ENCODE assay signal across 25 cellular contexts in genomic region chr19:5910638-5910907, GRCh38. TPM values are rescaled to one million over a fixed set of nuclear protein-coding genes. Genes with fewer than 3 reads are reported as not detected.
DNase-seq lines count a peak whose midpoint lies in the region; ATAC-seq and TF ChIP-seq lines count a peak whose summit lies in the region.
"Had no signal": no experiment of that assay in that cellular context is flagged by ENCODE, and none has a peak within 500 bp of the region (broad histone marks: within the 10 kb centered on the region; RNA-seq: fewer than 3 reads in every experiment).

No MANE protein-coding gene starts in this region.

- H3K27ac ChIP-seq in breast epithelium (peak overlapping the region; percentile 36 to 37), mammary epithelial cell (ENCODE audit: insufficient read depth, low read depth, low read length) (no peak overlapping the region), endodermal cell (ENCODE audit: low read depth, low read length) (peak overlapping the region; percentile 81), trophoblast cell (ENCODE audit: low read depth, low read length) (peak overlapping the region; percentile 75), tibial nerve (peak overlapping the region; percentile 61 to 95 (median 80))
- H3K27ac ChIP-seq: GM23248, KMS-11 had no signal

- CTCF ChIA-PET in mammary epithelial cell (lab: Charles Lee; ENCODE audit: low non-redundant PET), result no interaction called here

- peak overlapping the region; percentile 63 for H4K8ac ChIP-seq in trophoblast cell (ENCODE audit: low read depth, low read length)

- ATAC-seq in HG03439 (IDR thresholded peaks at IDR 0.05; ENCODE audit: unreplicated experiment) (no peak), HG03280 (IDR thresholded peaks at IDR 0.05; ENCODE audit: unreplicated experiment) (no peak), HG03354 (IDR thresholded peaks at IDR 0.05; ENCODE audit: poor library complexity, severe bottlenecking, unreplicated experiment) (no peak)

- peak overlapping the region; percentile 52 for H2BK5ac ChIP-seq in trophoblast cell (ENCODE audit: low read depth, low read length, poor library complexity)

- DNase-seq in breast epithelium (ENCODE audit: low spot score in 2 of 2) (no peak), mammary epithelial cell (no peak), endodermal cell (no peak), trophoblast cell (no peak), tibial nerve (ENCODE audit: low spot score in 2 of 2) (no peak)
- DNase-seq: 8988T; ACHN; BE2C; CD8-positive, alpha-beta memory T cell; DMS79 treated with DMSO at 0.1 percent for 48 hours; GF-D8; GM23248; H7; MM.1S; NCI-H2029; NCI-H446 treated with DMSO at 0.1 percent for 48 hours; RPMI8226; SHP77 treated with DMSO at 0.1 percent for 48 hours had no signal

- H3K27me3 Mint-ChIP-seq in endodermal cell (ENCODE audit: insufficient read depth), result no peaks in the 10 kb centered on the region
- H3K27me3 Mint-ChIP-seq: CD8-positive, alpha-beta memory T cell; IgD-negative memory B cell had no signal

- peak overlapping the region; percentile 40 for H3K18ac ChIP-seq in trophoblast cell (ENCODE audit: low read length)

- TF ChIP-seq EP300 in tibial nerve (IDR thresholded peaks at IDR 0.05), result no peak

- dilution Hi-C loops in mammary epithelial cell (cut with HindIII; ENCODE audit: low sequenced_read_pairs), result no loop called here

- no peaks in the 10 kb centered on the region for H3K9me3 Mint-ChIP-seq in endodermal cell
- H3K9me3 Mint-ChIP-seq: CD14-positive monocyte; CD8-positive, alpha-beta memory T cell; IgD-negative memory B cell had no signal

- H4K12ac ChIP-seq in trophoblast cell (ENCODE audit: low read depth, low read length), result no peak overlapping the region

- H3K14ac ChIP-seq in trophoblast cell (ENCODE audit: low read length), result no peak overlapping the region

- no peak overlapping the region for H3K4ac ChIP-seq in trophoblast cell (ENCODE audit: low read depth, low read length)

- H3K4me1 Mint-ChIP-seq in endodermal cell, result no peaks in the 10 kb centered on the region

- H2AK5ac ChIP-seq in trophoblast cell (ENCODE audit: low read length), result no peak overlapping the region

- no peaks in the 10 kb centered on the region for H3K36me3 ChIP-seq in breast epithelium
- H3K36me3 ChIP-seq in mammary epithelial cell (ENCODE audit: insufficient read depth, low read length), result no peaks in the 10 kb centered on the region
- peaks cover 5% of the 10 kb centered on the region for H3K36me3 ChIP-seq in endodermal cell (ENCODE audit: control insufficient read depth, insufficient read depth, low read length)
- H3K36me3 ChIP-seq in trophoblast cell (ENCODE audit: control insufficient read depth in 1 of 2, insufficient read depth in 2 of 2, low read length in 2 of 2), result peaks cover 13 to 14% of the 10 kb centered on the region in 2 experiments
- peaks cover 0 to 36% (median 0%) of the 10 kb centered on the region in 3 donors for H3K36me3 ChIP-seq in tibial nerve

- H3K27me3 ChIP-seq in breast epithelium (no peaks in the 10 kb centered on the region), mammary epithelial cell (ENCODE audit: insufficient read depth, low read length) (no peaks in the 10 kb centered on the region), endodermal cell (ENCODE audit: control insufficient read depth, insufficient read depth, low read length, poor library complexity, severe bottlenecking) (no peaks in the 10 kb centered on the region), trophoblast cell (ENCODE audit: insufficient read depth, low read length) (no peaks in the 10 kb centered on the region), tibial nerve (no peaks in the 10 kb centered on the region)
- H3K27me3 ChIP-seq: BE2C had no signal

- intact Hi-C loops in breast epithelium (cut with DNase I; ENCODE audit: low total_unique reads), result loop anchor here (5.0 kb wide), 1 partner anchor 837 kb away; no protein-coding TSS in a partner anchor
- intact Hi-C loops in mammary epithelial cell (cut with micrococcal nuclease), result no loop called here

- H2BK12ac ChIP-seq in trophoblast cell (ENCODE audit: low read length), result no peak overlapping the region

- no peak overlapping the region for H3K27ac Mint-ChIP-seq in endodermal cell

- no peak overlapping the region for H2BK120ac ChIP-seq in trophoblast cell (ENCODE audit: insufficient read depth, low read length, poor library complexity)

- TF ChIP-seq POLR2A in breast epithelium (IDR thresholded peaks at IDR 0.05) (no peak), tibial nerve (IDR thresholded peaks at IDR 0.05) (no peak)

- no peaks in the 10 kb centered on the region for H3K9me3 ChIP-seq in breast epithelium
- no peaks in the 10 kb centered on the region for H3K9me3 ChIP-seq in mammary epithelial cell (replicated peaks; ENCODE audit: insufficient read depth, low read length)
- no peaks in the 10 kb centered on the region for H3K9me3 ChIP-seq in endodermal cell (ENCODE audit: control insufficient read depth, low read length)
- H3K9me3 ChIP-seq in trophoblast cell (ENCODE audit: insufficient read depth, low read depth, low read length), result no peaks in the 10 kb centered on the region
- no peaks in the 10 kb centered on the region for H3K9me3 ChIP-seq in tibial nerve
- H3K9me3 ChIP-seq: BE2C had no signal

- H3K79me2 ChIP-seq in mammary epithelial cell (ENCODE audit: insufficient read depth, low read length) (peaks cover 2% of the 10 kb centered on the region), trophoblast cell (ENCODE audit: control insufficient read depth, insufficient read depth, low read length, poor library complexity) (peaks cover 8% of the 10 kb centered on the region)

- in situ Hi-C loops in mammary epithelial cell (cut with MboI; ENCODE audit: low sequenced_read_pairs in 2 of 2), result no loop called here

- no CpG with 5 or more reads among the region's 1 CpG for WGBS in mammary epithelial cell (ENCODE audit: low coverage, missing lambda C conversion rate)
- WGBS in endodermal cell (ENCODE audit: insufficient coverage in 1 of 2, insufficient read length in 1 of 2), 2 experiments, result 100% methylated on average over 1 of the region's 1 CpG; no CpG with 5 or more reads in 1 of the 2 experiments
- WGBS in trophoblast cell (ENCODE audit: extremely low coverage, insufficient coverage, insufficient read length), result no CpG with 5 or more reads among the region's 1 CpG
- WGBS in tibial nerve, 2 donors, result 43 to 52% methylated on average over 1 of the region's 1 CpG

- H3K9ac ChIP-seq in mammary epithelial cell (ENCODE audit: insufficient read depth, low read length) (no peak overlapping the region), endodermal cell (ENCODE audit: extremely low read depth, low read length, poor library complexity, severe bottlenecking) (no peak overlapping the region), trophoblast cell (ENCODE audit: low read length) (no peak overlapping the region)
- H3K9ac ChIP-seq: GM23248, KMS-11 had no signal

- peaks cover 2% of the 10 kb centered on the region for H3K36me3 Mint-ChIP-seq in endodermal cell (ENCODE audit: low read depth)
- H3K36me3 Mint-ChIP-seq: IgD-negative memory B cell had no signal

- H4K91ac ChIP-seq in trophoblast cell (ENCODE audit: low read depth, low read length), result peak overlapping the region; percentile 67

- H3K4me2 ChIP-seq in mammary epithelial cell (ENCODE audit: insufficient read depth, low read depth, low read length) (no peak overlapping the region), trophoblast cell (ENCODE audit: low read length) (no peak overlapping the region)
- H3K4me2 ChIP-seq: KMS-11 had no signal

- no TSS peak for BruUV-seq in mammary epithelial cell (replicated peaks; lab: Mats Ljungman, UMichigan)

- no peaks in the 10 kb centered on the region for H4K20me1 ChIP-seq in mammary epithelial cell (ENCODE audit: insufficient read depth, low read length)

- H3K4me3 Mint-ChIP-seq in endodermal cell, result no peak overlapping the region
- H3K4me3 Mint-ChIP-seq: CD14-positive monocyte; CD8-positive, alpha-beta memory T cell; IgD-negative memory B cell had no signal

- no peak for TF ChIP-seq CTCF in breast epithelium (IDR thresholded peaks at IDR 0.05)
- TF ChIP-seq CTCF in mammary epithelial cell (conservative IDR thresholded peaks at IDR 0.05 in 1 of 2, IDR thresholded peaks at IDR 0.05 in 1 of 2; ENCODE audit: extremely low read depth in 1 of 2, insufficient read depth in 1 of 2, low read depth in 1 of 2, low read length in 2 of 2), result no peak
- no peak for TF ChIP-seq CTCF in endodermal cell (conservative IDR thresholded peaks at IDR 0.05)
- no peak for TF ChIP-seq CTCF in tibial nerve (IDR thresholded peaks at IDR 0.05)

- H3K23ac ChIP-seq in trophoblast cell (ENCODE audit: low read length), result no peak overlapping the region

- peaks cover 2 to 17% of the 10 kb centered on the region in 2 donors for H3K4me1 ChIP-seq in breast epithelium
- peaks cover 37% of the 10 kb centered on the region for H3K4me1 ChIP-seq in mammary epithelial cell (ENCODE audit: insufficient read depth, low read length)
- H3K4me1 ChIP-seq in endodermal cell (ENCODE audit: control insufficient read depth, insufficient read depth, low read length), result no peaks in the 10 kb centered on the region
- peaks cover 35 to 45% of the 10 kb centered on the region in 2 experiments for H3K4me1 ChIP-seq in trophoblast cell (ENCODE audit: control insufficient read depth in 1 of 2, insufficient read depth in 2 of 2, low read length in 2 of 2)
- peaks cover 0 to 67% (median 38%) of the 10 kb centered on the region in 4 donors for H3K4me1 ChIP-seq in tibial nerve
- H3K4me1 ChIP-seq: BE2C had no signal

- H2AFZ ChIP-seq in mammary epithelial cell (ENCODE audit: low read depth, low read length) (no peak overlapping the region), trophoblast cell (ENCODE audit: insufficient read depth, low read length, poor library complexity) (no peak overlapping the region)
- H2AFZ ChIP-seq: GM23248 had no signal

- peaks cover 32% of the 10 kb centered on the region for H3K79me1 ChIP-seq in trophoblast cell (ENCODE audit: low read length)

- no peak overlapping the region for H3K4me3 ChIP-seq in breast epithelium
- no peak overlapping the region for H3K4me3 ChIP-seq in mammary epithelial cell (replicated peaks in 1 of 3; ENCODE audit: insufficient read depth in 1 of 3, low read depth in 2 of 3, low read length in 3 of 3)
- no peak overlapping the region for H3K4me3 ChIP-seq in endodermal cell (ENCODE audit: low read length)
- no peak overlapping the region for H3K4me3 ChIP-seq in trophoblast cell (ENCODE audit: low read depth, low read length)
- H3K4me3 ChIP-seq in tibial nerve, result no peak overlapping the region
- H3K4me3 ChIP-seq: GM23248, SK-N-MC had no signal

RNA-seq across cellular contexts. Expression of gene CAPS, which starts 3.5 kb away (rescaled TPM):
- total RNA-seq in breast epithelium (10 to 100 TPM in 2 of 3 donors, 1 to 10 TPM in 1; 9.4 to 19.0 (median 16.4) TPM), mammary epithelial cell (10 to 100 TPM in 1 of 2 donors, 1 to 10 TPM in 1; 9.0 to 15.0 TPM), endodermal cell (1 to 10 TPM; 6.6 to 6.7 TPM), tibial nerve (10 to 100 TPM; 67.5 to 95.0 (median 77.4) TPM)
- polyA plus RNA-seq in mammary epithelial cell, result 8.8 TPM
- polyA minus RNA-seq in mammary epithelial cell, result 1.7 TPM
- 3.8 TPM for polyA plus RNA-seq in endodermal cell (2013, experiment 1 of 2)
- polyA plus RNA-seq in endodermal cell (2013, experiment 2 of 2), result 3.8 TPM
- polyA plus RNA-seq in trophoblast cell (2013), result 3.7 and 3.8 TPM in 2 replicates

RNA-seq across cellular contexts. Expression of gene VMAC, which starts 5.9 kb away (rescaled TPM):
- 10 to 100 TPM in 1 of 3 donors, 1 to 10 TPM in 2; 6.1 to 11.8 (median 9.2) TPM for total RNA-seq in breast epithelium
- 1 to 10 TPM; 3.4 to 7.3 TPM for total RNA-seq in mammary epithelial cell
- 1.2 TPM for polyA plus RNA-seq in mammary epithelial cell
- 1.4 TPM for polyA minus RNA-seq in mammary epithelial cell
- total RNA-seq in endodermal cell, result 1 to 10 TPM; 5.9 TPM
- 3.5 TPM for polyA plus RNA-seq in endodermal cell (2013, experiment 1 of 2)
- 3.4 TPM for polyA plus RNA-seq in endodermal cell (2013, experiment 2 of 2)
- polyA plus RNA-seq in trophoblast cell (2013), result 3.1 and 3.2 TPM in 2 replicates
- 10 to 100 TPM in 3 of 4 donors, 1 to 10 TPM in 1; 8.3 to 16.7 (median 13.9) TPM for total RNA-seq in tibial nerve

RNA-seq across cellular contexts. Expression of gene NDUFA11, which starts 7.0 kb away (rescaled TPM):
- total RNA-seq in breast epithelium (100 to 1,000 TPM; 186 to 278 (median 186) TPM), mammary epithelial cell (100 to 1,000 TPM; 223 to 257 TPM), endodermal cell (100 to 1,000 TPM; 242 to 269 TPM), tibial nerve (100 to 1,000 TPM; 184 to 350 (median 216) TPM)
- 522 TPM for polyA plus RNA-seq in mammary epithelial cell
- 25.0 TPM for polyA minus RNA-seq in mammary epithelial cell
- 216 TPM for polyA plus RNA-seq in endodermal cell (2013, experiment 1 of 2)
- polyA plus RNA-seq in endodermal cell (2013, experiment 2 of 2), result 206 TPM
- 291 and 293 TPM in 2 replicates for polyA plus RNA-seq in trophoblast cell (2013)

RNA-seq across cellular contexts. Expression of gene FUT5, which starts 40.2 kb away (rescaled TPM):
- total RNA-seq in breast epithelium (not detected), mammary epithelial cell (not detected), endodermal cell (1 to 10 TPM in 1 of 2 donors, not detected in 1; 1.3 TPM), tibial nerve (not detected)
- not detected for polyA plus RNA-seq in mammary epithelial cell
- polyA minus RNA-seq in mammary epithelial cell, result not detected
- polyA plus RNA-seq in endodermal cell (2013, experiment 1 of 2), result not detected
- not detected for polyA plus RNA-seq in endodermal cell (2013, experiment 2 of 2)
- 0.04 TPM in 2 replicates for polyA plus RNA-seq in trophoblast cell (2013)
- total RNA-seq: CD8-positive, alpha-beta memory T cell; GM23248; H7 had no signal
- polyA plus RNA-seq: CD14-positive monocyte; CD8-positive, alpha-beta memory T cell; GM23248; IgD-negative memory B cell had no signal

RNA-seq across cellular contexts. Expression of gene FUT3, which starts 59.3 kb away (rescaled TPM):
- total RNA-seq in breast epithelium (1 to 10 TPM in 2 of 3 donors, not detected in 1; 1.3 to 2.9 TPM), mammary epithelial cell (1 to 10 TPM in 1 of 2 donors, under 1 TPM in 1; 0.67 to 1.0 TPM), endodermal cell (1 to 10 TPM in 1 of 2 donors, not detected in 1; 1.3 TPM), tibial nerve (under 1 TPM in 1 of 4 donors, not detected in 3; 0.90 TPM)
- polyA plus RNA-seq in mammary epithelial cell, result 0.45 TPM
- not detected for polyA minus RNA-seq in mammary epithelial cell
- polyA plus RNA-seq in endodermal cell (2013, experiment 1 of 2), result 0.78 TPM
- 0.46 TPM for polyA plus RNA-seq in endodermal cell (2013, experiment 2 of 2)
- 0.41 and 0.47 TPM in 2 replicates for polyA plus RNA-seq in trophoblast cell (2013)
- total RNA-seq: CD8-positive, alpha-beta memory T cell; GM23248; H7 had no signal
- polyA plus RNA-seq: CD14-positive monocyte; CD8-positive, alpha-beta memory T cell; GM23248; IgD-negative memory B cell had no signal
